9 cellular contexts compared by ENCODE assay signal in genomic region chr17:44315760-44316731, GRCh38. TPM values are rescaled to one million over a fixed set of nuclear protein-coding genes. Genes with fewer than 3 reads are reported as not detected.
DNase-seq lines count a peak whose midpoint lies in the region; ATAC-seq and TF ChIP-seq lines count a peak whose summit lies in the region.
"Had no signal": no experiment of that assay in that cellular context is flagged by ENCODE, and none has a peak within 500 bp of the region (broad histone marks: within the 10 kb centered on the region; RNA-seq: fewer than 3 reads in every experiment).

No MANE protein-coding gene starts in this region.

- no peak for TF ChIP-seq POLR2A in sigmoid colon (IDR thresholded peaks at IDR 0.05)

- H3K27me3 ChIP-seq in CD8-positive, alpha-beta T cell (ENCODE audit: insufficient read depth, low read length), result peaks cover 23% of the 10 kb centered on the region
- H3K27me3 ChIP-seq in naive thymus-derived CD4-positive, alpha-beta T cell (ENCODE audit: control insufficient read depth in 2 of 2, insufficient read depth in 2 of 2, low read length in 2 of 2), result peaks cover 0 to 21% of the 10 kb centered on the region in 2 donors
- peaks cover 22 to 55% (median 50%) of the 10 kb centered on the region in 3 donors for H3K27me3 ChIP-seq in sigmoid colon
- peaks cover 32% of the 10 kb centered on the region for H3K27me3 ChIP-seq in colonic mucosa

- no peaks in the 10 kb centered on the region for H3K9me3 ChIP-seq in CD8-positive, alpha-beta T cell (ENCODE audit: low read length)
- no peaks in the 10 kb centered on the region for H3K9me3 ChIP-seq in naive thymus-derived CD4-positive, alpha-beta T cell (ENCODE audit: control insufficient read depth in 2 of 3, low read length in 3 of 3)
- H3K9me3 ChIP-seq in sigmoid colon (no peaks in the 10 kb centered on the region), colonic mucosa (no peaks in the 10 kb centered on the region)

- CTCF ChIA-PET in CD8-positive, alpha-beta T cell (lab: Charles Lee), result interaction anchor here (0.6 to 6.6 kb wide), 6 partner anchors 14 to 733 kb away, joined by 3 to 51 read pairs (median 5); no protein-coding TSS in a partner anchor
- CTCF ChIA-PET in naive thymus-derived CD4-positive, alpha-beta T cell (lab: Charles Lee), result interaction anchor here (0.7 to 1.3 kb wide), 3 partner anchors 11 to 38 kb away, joined by 3 to 6 read pairs (median 5); no protein-coding TSS in a partner anchor

- in situ Hi-C loops in GM13977 (cut with MboI; ENCODE audit: low pct_unique_long_range_greater_than_20kb, low sequenced_read_pairs, unreplicated experiment), result no loop called here

- POLR2A ChIA-PET in CD8-positive, alpha-beta T cell (lab: Charles Lee), result interaction anchor here (0.6 to 1.7 kb wide), 7 partner anchors 10 to 742 kb away, joined by 3 to 9 read pairs (median 4); no protein-coding TSS in a partner anchor
- POLR2A ChIA-PET in naive thymus-derived CD4-positive, alpha-beta T cell (lab: Charles Lee), result interaction anchor here (0.7 to 3.1 kb wide), 9 partner anchors 8 to 118 kb away, joined by 3 to 21 read pairs (median 4); partner anchors contain the start of genes RUNDC3A and UBTF

- no peak overlapping the region for H3K27ac Mint-ChIP-seq in CD8-positive, alpha-beta T cell
- H3K27ac Mint-ChIP-seq in HFFc6, result no peak overlapping the region
- peak overlapping the region in 3 of 5 experiments; percentile 25 to 42 (median 28) for H3K27ac Mint-ChIP-seq in brain
- peak overlapping the region in 1 of 9 donors; percentile 16 for H3K27ac Mint-ChIP-seq in naive thymus-derived CD4-positive, alpha-beta T cell

- no peak for ATAC-seq in CD8-positive, alpha-beta T cell
- no peak for ATAC-seq in naive thymus-derived CD4-positive, alpha-beta T cell

- TF ChIP-seq EP300 in sigmoid colon (IDR thresholded peaks at IDR 0.05), result no peak

- peaks cover 14% of the 10 kb centered on the region for H3K4me1 Mint-ChIP-seq in CD8-positive, alpha-beta T cell (ENCODE audit: low read depth)
- H3K4me1 Mint-ChIP-seq in HFFc6 (ENCODE audit: low read depth) (no peaks in the 10 kb centered on the region), brain (peaks cover 21% of the 10 kb centered on the region)
- peaks cover 10 to 22% (median 17%) of the 10 kb centered on the region in 7 donors for H3K4me1 Mint-ChIP-seq in naive thymus-derived CD4-positive, alpha-beta T cell

- WGBS in sigmoid colon, 2 donors, result 9% methylated on average over 38 of the region's 38 CpGs

- no peak for DNase-seq in CD8-positive, alpha-beta T cell
- DNase-seq in HFFc6 (no peak), sigmoid colon (no peak), GM13977 (ENCODE audit: low spot score) (no peak), colonic mucosa (no peak)
- DNase-seq in naive thymus-derived CD4-positive, alpha-beta T cell, result no peak
- no peak for DNase-seq in stimulated activated CD4-positive, alpha-beta T cell treated with anti-CD3 and anti-CD28 coated beads, Interleukin-2, amount 100 ng/mL, for 24 hours
- DNase-seq: T1000 had no signal

- no peaks in the 10 kb centered on the region for H3K9me3 Mint-ChIP-seq in CD8-positive, alpha-beta T cell
- H3K9me3 Mint-ChIP-seq in HFFc6 (no peaks in the 10 kb centered on the region), brain (peaks cover 0 to 4% (median 2%) of the 10 kb centered on the region in 5 experiments)
- H3K9me3 Mint-ChIP-seq in naive thymus-derived CD4-positive, alpha-beta T cell, result peaks cover 0 to 2% (median 0%) of the 10 kb centered on the region in 11 donors

- peaks cover 19% of the 10 kb centered on the region for H3K4me1 ChIP-seq in CD8-positive, alpha-beta T cell (ENCODE audit: insufficient read depth, low read length)
- H3K4me1 ChIP-seq in naive thymus-derived CD4-positive, alpha-beta T cell (ENCODE audit: control insufficient read depth in 2 of 2, insufficient read depth in 2 of 2, low read length in 2 of 2), result peaks cover 0 to 17% of the 10 kb centered on the region in 2 donors
- peaks cover 0 to 14% (median 10%) of the 10 kb centered on the region in 4 donors for H3K4me1 ChIP-seq in sigmoid colon
- H3K4me1 ChIP-seq in colonic mucosa, result no peaks in the 10 kb centered on the region

- H3K27me3 Mint-ChIP-seq in CD8-positive, alpha-beta T cell (ENCODE audit: low read depth), result peaks cover 37% of the 10 kb centered on the region
- peaks cover 44% of the 10 kb centered on the region for H3K27me3 Mint-ChIP-seq in HFFc6 (ENCODE audit: insufficient read depth)
- H3K27me3 Mint-ChIP-seq in brain, result peaks cover 54% of the 10 kb centered on the region
- peaks cover 25 to 46% (median 38%) of the 10 kb centered on the region in 5 donors for H3K27me3 Mint-ChIP-seq in naive thymus-derived CD4-positive, alpha-beta T cell

- H3K36me3 ChIP-seq in CD8-positive, alpha-beta T cell (ENCODE audit: insufficient read depth, low read length), result no peaks in the 10 kb centered on the region
- H3K36me3 ChIP-seq in naive thymus-derived CD4-positive, alpha-beta T cell (ENCODE audit: control insufficient read depth in 2 of 3, insufficient read depth in 3 of 3, low read length in 3 of 3), result peaks cover 0 to 18% (median 0%) of the 10 kb centered on the region in 3 experiments
- H3K36me3 ChIP-seq in sigmoid colon, result peaks cover 9 to 21% (median 16%) of the 10 kb centered on the region in 4 donors
- no peaks in the 10 kb centered on the region for H3K36me3 ChIP-seq in colonic mucosa

- TF ChIP-seq CTCF in CD8-positive, alpha-beta T cell (IDR thresholded peaks at IDR 0.05), result no peak
- TF ChIP-seq CTCF in HFFc6 (IDR thresholded peaks at IDR 0.05) (no peak), brain (conservative IDR thresholded peaks at IDR 0.05) (no peak), sigmoid colon (IDR thresholded peaks at IDR 0.05) (no peak), GM13977 (IDR thresholded peaks at IDR 0.05; ENCODE audit: extremely low read depth, insufficient read depth, missing control alignments) (no peak), colonic mucosa (IDR thresholded peaks at IDR 0.05) (no peak)

- peak overlapping the region; percentile 75 for H3K4me3 Mint-ChIP-seq in CD8-positive, alpha-beta T cell
- peak overlapping the region; percentile 0; the same call in 1 of the 2 replicates for H3K4me3 Mint-ChIP-seq in HFFc6
- peak overlapping the region; percentile 71 to 79 (median 78) for H3K4me3 Mint-ChIP-seq in brain
- H3K4me3 Mint-ChIP-seq in naive thymus-derived CD4-positive, alpha-beta T cell, result peak overlapping the region; percentile 15 to 87 (median 81)

- H3K9ac ChIP-seq in colonic mucosa (ENCODE audit: low read depth in 2 of 2, low read length in 2 of 2), result no peak overlapping the region

- intact Hi-C loops in CD8-positive, alpha-beta T cell (cut with DNase I, micrococcal nuclease), result no loop called here
- intact Hi-C loops in naive thymus-derived CD4-positive, alpha-beta T cell (cut with micrococcal nuclease), result no loop called here
- intact Hi-C loops in sigmoid colon (cut with DNase I), result no loop called here
- intact Hi-C loops in colonic mucosa (cut with DNase I), result no loop called here

- peak overlapping the region; percentile 30 for H3K4me3 ChIP-seq in CD8-positive, alpha-beta T cell (ENCODE audit: low read depth, low read length)
- H3K4me3 ChIP-seq in naive thymus-derived CD4-positive, alpha-beta T cell (ENCODE audit: low read length), result peak overlapping the region; percentile 30
- no peak overlapping the region for H3K4me3 ChIP-seq in sigmoid colon
- H3K4me3 ChIP-seq in colonic mucosa, result no peak overlapping the region

- H3K36me3 Mint-ChIP-seq in CD8-positive, alpha-beta T cell, result peaks cover 20% of the 10 kb centered on the region
- peaks cover 7% of the 10 kb centered on the region; the same call in 1 of the 2 replicates for H3K36me3 Mint-ChIP-seq in HFFc6 (ENCODE audit: low read depth)
- H3K36me3 Mint-ChIP-seq in brain, result peaks cover 35% of the 10 kb centered on the region
- peaks cover 3 to 13% (median 5%) of the 10 kb centered on the region in 5 donors for H3K36me3 Mint-ChIP-seq in naive thymus-derived CD4-positive, alpha-beta T cell

- no peak overlapping the region for H3K27ac ChIP-seq in CD8-positive, alpha-beta T cell (ENCODE audit: low read depth, low read length)
- no peak overlapping the region for H3K27ac ChIP-seq in naive thymus-derived CD4-positive, alpha-beta T cell (ENCODE audit: low read depth, low read length)
- H3K27ac ChIP-seq in sigmoid colon (no peak overlapping the region), colonic mucosa (no peak overlapping the region)

RNA-seq across cellular contexts. Expression of gene RUNDC3A, which starts 7.6 kb away (rescaled TPM):
- under 1 TPM in 1 of 2 experiments, not detected in 1; 0.19 TPM for total RNA-seq in CD8-positive, alpha-beta T cell
- under 1 TPM in 1 of 6 experiments, not detected in 5; 0.17 TPM for total RNA-seq in HFFc6 (2021; fragmentation: NEBNext Ultra II Directional; extraction: Animal tissue kit (Norgen Biotek cat#: 25700))
- 304 TPM for polyA plus RNA-seq in brain (ENCODE audit: insufficient read depth, low read depth, low replicate concordance)
- total RNA-seq in naive thymus-derived CD4-positive, alpha-beta T cell, result under 1 TPM in 2 of 5 experiments, not detected in 3; 0.08 to 0.22 TPM
- polyA plus RNA-seq in naive thymus-derived CD4-positive, alpha-beta T cell, result not detected
- 10 to 100 TPM in 1 of 4 donors, 1 to 10 TPM in 3; 1.2 to 10.5 (median 6.0) TPM for total RNA-seq in sigmoid colon
- 1 to 10 TPM in 2 of 3 donors, under 1 TPM in 1; 0.46 to 2.5 (median 1.2) TPM for polyA plus RNA-seq in sigmoid colon
- total RNA-seq in colonic mucosa, result 1 to 10 TPM in 1 of 2 donors, under 1 TPM in 1; 0.52 to 1.4 TPM

RNA-seq across cellular contexts. Expression of gene SLC25A39, which starts 8.6 kb away (rescaled TPM):
- total RNA-seq in CD8-positive, alpha-beta T cell, result 10 to 100 TPM; 73.1 to 77.7 TPM
- 100 to 1,000 TPM in 5 of 6 experiments, 10 to 100 TPM in 1; 94.8 to 116 (median 108) TPM for total RNA-seq in HFFc6 (2021; fragmentation: NEBNext Ultra II Directional; extraction: Animal tissue kit (Norgen Biotek cat#: 25700))
- polyA plus RNA-seq in brain (ENCODE audit: insufficient read depth, low read depth, low replicate concordance), result 153 TPM
- total RNA-seq in naive thymus-derived CD4-positive, alpha-beta T cell, result 100 to 1,000 TPM in 3 of 5 experiments, 10 to 100 TPM in 2; 75.4 to 107 (median 101) TPM
- 100 to 1,000 TPM; 122 to 155 TPM for polyA plus RNA-seq in naive thymus-derived CD4-positive, alpha-beta T cell
- total RNA-seq in sigmoid colon, result 10 to 100 TPM; 39.0 to 51.8 (median 43.3) TPM
- 100 to 1,000 TPM; 121 to 163 (median 136) TPM for polyA plus RNA-seq in sigmoid colon
- 100 to 1,000 TPM; 115 to 267 TPM for total RNA-seq in colonic mucosa

RNA-seq across cellular contexts. Expression of gene GRN, which starts 29.1 kb away (rescaled TPM):
- 10 to 100 TPM in 1 of 2 experiments, 1 to 10 TPM in 1; 8.5 to 13.2 TPM for total RNA-seq in CD8-positive, alpha-beta T cell
- 100 to 1,000 TPM; 186 to 249 (median 221) TPM for total RNA-seq in HFFc6 (2021; fragmentation: NEBNext Ultra II Directional; extraction: Animal tissue kit (Norgen Biotek cat#: 25700))
- polyA plus RNA-seq in brain (ENCODE audit: insufficient read depth, low read depth, low replicate concordance), result 164 TPM
- total RNA-seq in naive thymus-derived CD4-positive, alpha-beta T cell, result 100 to 1,000 TPM in 1 of 5 experiments, 10 to 100 TPM in 4; 49.5 to 374 (median 52.2) TPM
- 10 to 100 TPM; 52.2 to 58.7 TPM for polyA plus RNA-seq in naive thymus-derived CD4-positive, alpha-beta T cell
- total RNA-seq in sigmoid colon, result 100 to 1,000 TPM; 141 to 245 (median 171) TPM
- 100 to 1,000 TPM in 2 of 3 donors, 10 to 100 TPM in 1; 69.7 to 245 (median 218) TPM for polyA plus RNA-seq in sigmoid colon
- 100 to 1,000 TPM; 343 to 466 TPM for total RNA-seq in colonic mucosa

RNA-seq across cellular contexts. Expression of gene FAM171A2, which starts 47.6 kb away (rescaled TPM):
- under 1 TPM; 0.24 to 0.44 TPM for total RNA-seq in CD8-positive, alpha-beta T cell
- 1 to 10 TPM; 1.6 to 1.9 (median 1.8) TPM for total RNA-seq in HFFc6 (2021; fragmentation: NEBNext Ultra II Directional; extraction: Animal tissue kit (Norgen Biotek cat#: 25700))
- polyA plus RNA-seq in brain (ENCODE audit: insufficient read depth, low read depth, low replicate concordance) (62.5 TPM), sigmoid colon (under 1 TPM in 1 of 3 donors, not detected in 2; 0.67 TPM)
- under 1 TPM; 0.24 to 0.78 (median 0.39) TPM for total RNA-seq in naive thymus-derived CD4-positive, alpha-beta T cell
- under 1 TPM; 0.11 to 0.16 TPM for polyA plus RNA-seq in naive thymus-derived CD4-positive, alpha-beta T cell
- total RNA-seq in sigmoid colon (1 to 10 TPM in 3 of 4 donors, under 1 TPM in 1; 0.66 to 1.7 (median 1.5) TPM), colonic mucosa (under 1 TPM; 0.64 to 0.72 TPM)

RNA-seq across cellular contexts. Expression of gene SLC4A1, which starts 48.1 kb away (rescaled TPM):
- not detected for total RNA-seq in CD8-positive, alpha-beta T cell
- total RNA-seq in HFFc6 (2021; fragmentation: NEBNext Ultra II Directional; extraction: Animal tissue kit (Norgen Biotek cat#: 25700)), result not detected
- polyA plus RNA-seq in brain (ENCODE audit: insufficient read depth, low read depth, low replicate concordance) (0.34 TPM), sigmoid colon (under 1 TPM in 1 of 3 donors, not detected in 2; 0.23 TPM)
- total RNA-seq in naive thymus-derived CD4-positive, alpha-beta T cell, result under 1 TPM in 1 of 5 experiments, not detected in 4; 0.15 TPM
- not detected for polyA plus RNA-seq in naive thymus-derived CD4-positive, alpha-beta T cell
- total RNA-seq in sigmoid colon (under 1 TPM in 1 of 4 donors, not detected in 3; under 0.01 TPM), colonic mucosa (under 1 TPM in 1 of 2 donors, not detected in 1; 0.27 TPM)

Comparison
In these comparisons a context has a peak if more than half of its experiments do, and no peak if none do; other contexts are left out.
1. H3K4me3 ChIP-seq: peak in CD8-positive, alpha-beta T cell (single experiment) and naive thymus-derived CD4-positive, alpha-beta T cell (single experiment); none in sigmoid colon (0 of 4) and colonic mucosa (single experiment).
2. H3K27ac Mint-ChIP-seq: peak in brain (3 of 5); none in CD8-positive, alpha-beta T cell (single experiment) and HFFc6 (single experiment).
3. H3K4me3 Mint-ChIP-seq: peak in every context shown above with its lines; median percentile 81 in naive thymus-derived CD4-positive, alpha-beta T cell; 78 in brain; 75 in CD8-positive, alpha-beta T cell; 0 in HFFc6.